Comparison of ENCODE assay signal across 20 cellular contexts in the genomic region with DNA sequence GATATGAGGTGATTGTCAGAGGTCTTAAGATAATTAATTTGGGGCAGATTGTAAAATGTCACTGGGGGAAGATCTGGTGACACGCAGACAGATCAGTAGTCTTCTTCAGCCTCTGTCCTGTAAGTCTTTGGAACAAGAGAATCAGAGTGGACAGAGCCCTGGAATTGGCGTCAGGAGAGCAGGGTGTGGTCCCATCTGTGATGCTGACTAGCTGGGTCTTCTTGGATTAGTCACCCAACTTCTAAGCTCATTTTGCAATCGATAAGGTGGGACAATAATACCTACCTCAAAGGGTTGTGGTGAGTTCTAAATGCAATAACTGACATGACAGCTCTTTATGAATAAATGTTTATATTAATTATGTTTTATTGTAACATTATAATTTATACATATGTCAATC. TPM values are rescaled to one million over a fixed set of nuclear protein-coding genes. Genes with fewer than 3 reads are reported as not detected.
DNase-seq lines count a peak whose midpoint lies in the region; ATAC-seq lines count a peak whose summit lies in the region.
"Had no signal": no experiment of that assay in that cellular context is flagged by ENCODE, and none has a peak within 500 bp of the region (broad histone marks: within the 10 kb centered on the region; RNA-seq: fewer than 3 reads in every experiment).

No MANE protein-coding gene starts in this region.

- H3K27me3 Mint-ChIP-seq in activated T-cell treated with anti-CD3 and anti-CD28 coated beads, Interleukin-2, amount 50 U/mL, for 24 hours = no peaks in the 10 kb centered on the region
- peaks cover 2% of the 10 kb centered on the region for H3K27me3 Mint-ChIP-seq in activated naive CD8-positive, alpha-beta T cell treated with anti-CD3 and anti-CD28 coated beads, Interleukin-2, amount 50 U/mL, for 24 hours
- H3K27me3 Mint-ChIP-seq: IgD-negative memory B cell had no signal

- peak overlapping the region; percentile 92 for H3K4me3 Mint-ChIP-seq in activated T-cell treated with anti-CD3 and anti-CD28 coated beads, Interleukin-2, amount 50 U/mL, for 24 hours
- H3K4me3 Mint-ChIP-seq in activated naive CD8-positive, alpha-beta T cell treated with anti-CD3 and anti-CD28 coated beads, Interleukin-2, amount 50 U/mL, for 24 hours = peak overlapping the region; percentile 87
- H3K4me3 Mint-ChIP-seq: nephron had no signal

- H3K27ac Mint-ChIP-seq in activated T-cell treated with anti-CD3 and anti-CD28 coated beads, Interleukin-2, amount 50 U/mL, for 24 hours = peak overlapping the region; percentile 82
- peak overlapping the region; percentile 99 for H3K27ac Mint-ChIP-seq in activated naive CD8-positive, alpha-beta T cell treated with anti-CD3 and anti-CD28 coated beads, Interleukin-2, amount 50 U/mL, for 24 hours
- H3K27ac Mint-ChIP-seq: nephron, progenitor cell of endocrine pancreas had no signal

- intact Hi-C loops in sciatic nerve (cut with DNase I) = no loop called here

- peaks cover 21% of the 10 kb centered on the region for H3K9me3 Mint-ChIP-seq in activated T-cell treated with anti-CD3 and anti-CD28 coated beads, Interleukin-2, amount 50 U/mL, for 24 hours
- H3K9me3 Mint-ChIP-seq in activated naive CD8-positive, alpha-beta T cell treated with anti-CD3 and anti-CD28 coated beads, Interleukin-2, amount 50 U/mL, for 24 hours = peaks cover 9% of the 10 kb centered on the region
- H3K9me3 Mint-ChIP-seq: nephron had no signal

- H3K36me3 Mint-ChIP-seq in activated T-cell treated with anti-CD3 and anti-CD28 coated beads, Interleukin-2, amount 50 U/mL, for 24 hours (ENCODE audit: low read depth) = peaks cover 94% of the 10 kb centered on the region
- H3K36me3 Mint-ChIP-seq in activated naive CD8-positive, alpha-beta T cell treated with anti-CD3 and anti-CD28 coated beads, Interleukin-2, amount 50 U/mL, for 24 hours (ENCODE audit: low read depth) = peaks cover 90% of the 10 kb centered on the region

- H3K4me1 Mint-ChIP-seq in activated T-cell treated with anti-CD3 and anti-CD28 coated beads, Interleukin-2, amount 50 U/mL, for 24 hours (ENCODE audit: low read depth) = peaks cover 92% of the 10 kb centered on the region
- H3K4me1 Mint-ChIP-seq in activated naive CD8-positive, alpha-beta T cell treated with anti-CD3 and anti-CD28 coated beads, Interleukin-2, amount 50 U/mL, for 24 hours = peaks cover 90% of the 10 kb centered on the region
- H3K4me1 Mint-ChIP-seq: nephron had no signal

- no peak for DNase-seq in activated T-cell treated with anti-CD3 and anti-CD28 coated beads, Interleukin-2, amount 50 U/mL, for 24 hours
- DNase-seq in activated T-cell treated with anti-CD3 and anti-CD28 coated beads for 4 hours (no peak), NCI-H460 (ENCODE audit: extremely low read depth, low read depth) (peak; percentile 22), renal cortical epithelial cell (ENCODE audit: low read depth) (peak; percentile 11), sciatic nerve (ENCODE audit: low spot score) (no peak), UCSD-AML1 (lab: John Stamatoyannopoulos, UW; ENCODE audit: unreplicated experiment) (no peak)
- DNase-seq in activated naive CD8-positive, alpha-beta T cell treated with anti-CD3 and anti-CD28 coated beads, Interleukin-2, amount 50 U/mL, for 24 hours = no peak
- DNase-seq: Caco-2; dermis blood vessel endothelial cell; erythroblast; NCI-H1092; NCI-H2171 treated with DMSO at 0.1 percent for 48 hours; stimulated activated naive CD4-positive, alpha-beta T cell; uterus had no signal

- no peak for ATAC-seq in activated naive CD8-positive, alpha-beta T cell treated with anti-CD3 and anti-CD28 coated beads, Interleukin-2, amount 50 U/mL, for 24 hours
- no peak for ATAC-seq in sciatic nerve
- ATAC-seq in GM18502 (IDR thresholded peaks at IDR 0.05; ENCODE audit: poor library complexity, unreplicated experiment) = no peak
- ATAC-seq: activated CD4-positive, CD25-positive, alpha-beta regulatory T cell treated with anti-CD3 and anti-CD28 coated beads, Interleukin-2, amount 50 U/mL, for 24 hours had no signal

RNA-seq across cellular contexts. Expression of gene FASLG, which starts 4.8 kb away (rescaled TPM):
- not detected in 2 replicates for total RNA-seq in NCI-H460 (2014; rRNA removed; shearing (Covaris generic))
- polyA plus RNA-seq in NCI-H460 (2014; cell fraction: nucleus; rRNA removed) = not detected in 2 replicates
- not detected in 2 replicates for total RNA-seq in renal cortical epithelial cell
- total RNA-seq in sciatic nerve = 0.40 TPM
- total RNA-seq: Caco-2, dermis blood vessel endothelial cell, lung microvascular endothelial cell, progenitor cell of endocrine pancreas had no signal

Comparison
In these comparisons a context has a peak if more than half of its experiments do, and no peak if none do; other contexts are left out.
1. DNase-seq: peak in NCI-H460 (single experiment) and renal cortical epithelial cell (single experiment); none in activated T-cell treated with anti-CD3 and anti-CD28 coated beads, Interleukin-2, amount 50 U/mL, for 24 hours (single experiment), activated T-cell treated with anti-CD3 and anti-CD28 coated beads for 4 hours (single experiment), activated naive CD8-positive, alpha-beta T cell treated with anti-CD3 and anti-CD28 coated beads, Interleukin-2, amount 50 U/mL, for 24 hours (single experiment), sciatic nerve (single experiment) and UCSD-AML1 (single experiment).